ENCODE assay signal across 8 cellular contexts in genomic region chr17:75633484-75634375, GRCh38. TPM values are rescaled to one million over a fixed set of nuclear protein-coding genes. Genes with fewer than 3 reads are reported as not detected.
DNase-seq lines count a peak whose midpoint lies in the region; ATAC-seq, FAIRE-seq and TF ChIP-seq lines count a peak whose summit lies in the region.

No MANE protein-coding gene starts in this region.

- H3K4me1 Mint-ChIP-seq in activated CD4-positive, alpha-beta T cell treated with anti-CD3 and anti-CD28 coated beads, Interleukin-2, amount 10 ng/mL, durations not matched to agents 24 days and 14 days, result peaks cover 2% of the 10 kb centered on the region

- H3K27me3 ChIP-seq in ectodermal cell (ENCODE audit: control insufficient read depth, insufficient read depth, low read length, poor library complexity, severe bottlenecking), result no peaks in the 10 kb centered on the region
- no peaks in the 10 kb centered on the region for H3K27me3 ChIP-seq in liver (ENCODE audit: control insufficient read depth in 4 of 4, insufficient read depth in 4 of 4, low read length in 3 of 4)

- no peak for ATAC-seq in GM19324 (IDR thresholded peaks at IDR 0.05; ENCODE audit: low FRiP score, unreplicated experiment)

- peak; percentile 55 for DNase-seq in AG04449 (ENCODE audit: low read depth, low spot score)
- peak; percentile 98 for DNase-seq in H54 (ENCODE audit: insufficient read length, low spot score)
- peak; percentile 95 for DNase-seq in NCI-H345 (lab: John Stamatoyannopoulos, UW)
- DNase-seq in activated CD4-positive, alpha-beta T cell treated with anti-CD3 and anti-CD28 coated beads, Interleukin-2, amount 10 ng/mL, durations not matched to agents 24 days and 14 days, result peak; percentile 87
- peak; percentile 47 for DNase-seq in stimulated activated CD4-positive, alpha-beta T cell treated with anti-CD3 and anti-CD28 coated beads, Interleukin-4, amount 100 ng/mL, for 24 hours

- FAIRE-seq in H54 (lab: Jason Lieb, UNC), result peak; percentile 55

- intact Hi-C loops in activated CD4-positive, alpha-beta T cell treated with anti-CD3 and anti-CD28 coated beads, Interleukin-2, amount 10 ng/mL, durations not matched to agents 24 days and 14 days (cut with micrococcal nuclease), result loop anchor here (1.0 kb wide), 1 partner anchor 117 kb away; no protein-coding TSS in a partner anchor

- 20% methylated on average over 28 of the region's 28 CpGs for WGBS in ectodermal cell, 2 experiments
- WGBS in liver, result 21% methylated on average over 28 of the region's 28 CpGs

- no peaks in the 10 kb centered on the region for H3K9me3 Mint-ChIP-seq in activated CD4-positive, alpha-beta T cell treated with anti-CD3 and anti-CD28 coated beads, Interleukin-2, amount 10 ng/mL, durations not matched to agents 24 days and 14 days

- H3K4me3 Mint-ChIP-seq in activated CD4-positive, alpha-beta T cell treated with anti-CD3 and anti-CD28 coated beads, Interleukin-2, amount 10 ng/mL, durations not matched to agents 24 days and 14 days, result no peak overlapping the region

- CTCF ChIA-PET in AG04449 (lab: Yijun Ruan, JAX), result interaction anchor here (0.6 to 28.7 kb wide), 66 partner anchors 16 to 672 kb away, joined by 3 to 1427 read pairs (median 6); partner anchors contain the start of genes GALK1, ITGB4, RECQL5 and SAP30BP

- H3K4me1 ChIP-seq in ectodermal cell (ENCODE audit: control insufficient read depth, insufficient read depth, low read length) (peaks cover 38% of the 10 kb centered on the region), liver (ENCODE audit: control insufficient read depth in 4 of 4, insufficient read depth in 4 of 4, low read length in 3 of 4) (peaks cover 8 to 25% (median 16%) of the 10 kb centered on the region in 4 donors)

- peak in 1 of 2 donors; percentile 64 for TF ChIP-seq RAD21 in liver (IDR thresholded peaks at IDR 0.05)

- no peak overlapping the region for H3K27ac Mint-ChIP-seq in activated CD4-positive, alpha-beta T cell treated with anti-CD3 and anti-CD28 coated beads, Interleukin-2, amount 10 ng/mL, durations not matched to agents 24 days and 14 days

- POLR2A ChIA-PET in AG04449 (lab: Yijun Ruan, JAX), result interaction anchor here (0.6 to 1.5 kb wide), 6 partner anchors 9 to 146 kb away, joined by 3 to 7 read pairs (median 5); no protein-coding TSS in a partner anchor

- H3K27ac ChIP-seq in ectodermal cell (ENCODE audit: insufficient read depth, low read depth, low read length, poor library complexity, severe bottlenecking) (peak overlapping the region; percentile 79), liver (ENCODE audit: low read depth in 1 of 2, low read length in 2 of 2) (peak overlapping the region; percentile 65 to 66)

- no peak for TF ChIP-seq POLR2A in H54 (IDR thresholded peaks at IDR 0.05; ENCODE audit: low read depth, low read length)

- H3K36me3 Mint-ChIP-seq in activated CD4-positive, alpha-beta T cell treated with anti-CD3 and anti-CD28 coated beads, Interleukin-2, amount 10 ng/mL, durations not matched to agents 24 days and 14 days (ENCODE audit: low read depth), result no peaks in the 10 kb centered on the region

- no peak overlapping the region for H3K9ac ChIP-seq in liver (ENCODE audit: low read depth in 1 of 2, low read length in 2 of 2)

- H3K9me3 ChIP-seq in ectodermal cell (ENCODE audit: control insufficient read depth, low read length) (no peaks in the 10 kb centered on the region), liver (ENCODE audit: control insufficient read depth in 4 of 4, low read length in 3 of 4) (no peaks in the 10 kb centered on the region)

- TF ChIP-seq CTCF in AG04449 (IDR thresholded peaks at IDR 0.05; ENCODE audit: insufficient read depth, low read length, missing control alignments) (peak; percentile 81), liver (IDR thresholded peaks at IDR 0.05; ENCODE audit: low read depth, low read length, missing input control) (peak; percentile 50)

- H3K36me3 ChIP-seq in ectodermal cell (ENCODE audit: control insufficient read depth, insufficient read depth, low read length) (no peaks in the 10 kb centered on the region), liver (ENCODE audit: control insufficient read depth in 4 of 4, insufficient read depth in 3 of 4, low read depth in 1 of 4, low read length in 3 of 4) (peaks cover 0 to 10% (median under 1%) of the 10 kb centered on the region in 4 donors)

- H3K27me3 Mint-ChIP-seq in activated CD4-positive, alpha-beta T cell treated with anti-CD3 and anti-CD28 coated beads, Interleukin-2, amount 10 ng/mL, durations not matched to agents 24 days and 14 days, result no peaks in the 10 kb centered on the region

- H3K4me3 ChIP-seq in AG04449 (ENCODE audit: low read depth, low read length), result no peak overlapping the region
- peak overlapping the region; percentile 16 for H3K4me3 ChIP-seq in ectodermal cell (ENCODE audit: insufficient read depth, low read depth, low read length)
- H3K4me3 ChIP-seq in liver (ENCODE audit: low read depth in 1 of 3, low read length in 3 of 3), result no peak overlapping the region

TF ChIP-seq in liver, 16 proteins besides CTCF, POLR2A, EP300 and RAD21:
- TF ChIP-seq SP1 (IDR thresholded peaks at IDR 0.05) (peak; percentile 41), NR2F2 (IDR thresholded peaks at IDR 0.05) (peak; percentile 31), HNF4G (IDR thresholded peaks at IDR 0.05) (no peak)

RNA-seq across cellular contexts. Expression of gene SMIM5, which starts 0.5 kb away (rescaled TPM):
- total RNA-seq in activated CD4-positive, alpha-beta T cell treated with anti-CD3 and anti-CD28 coated beads, Interleukin-2, amount 10 ng/mL, durations not matched to agents 24 days and 14 days, result 0.14 and 0.38 TPM in 2 replicates
- not detected for polyA plus RNA-seq in ectodermal cell (2013, experiment 1 of 4)
- polyA plus RNA-seq in ectodermal cell (2013, experiment 2 of 4), result not detected
- polyA plus RNA-seq in ectodermal cell (2013, experiment 3 of 4), result not detected
- not detected for polyA plus RNA-seq in ectodermal cell (2013, experiment 4 of 4)
- total RNA-seq in liver, result 10 to 100 TPM in 1 of 2 donors, under 1 TPM in 1; 0.25 to 54.9 TPM
- polyA plus RNA-seq in liver, result under 1 TPM; 0.10 TPM

RNA-seq across cellular contexts. Expression of gene RECQL5, which starts 33.2 kb away (rescaled TPM):
- total RNA-seq in activated CD4-positive, alpha-beta T cell treated with anti-CD3 and anti-CD28 coated beads, Interleukin-2, amount 10 ng/mL, durations not matched to agents 24 days and 14 days, result 34.2 and 34.4 TPM in 2 replicates
- 56.7 TPM for polyA plus RNA-seq in ectodermal cell (2013, experiment 1 of 4)
- 52.6 TPM for polyA plus RNA-seq in ectodermal cell (2013, experiment 2 of 4)
- polyA plus RNA-seq in ectodermal cell (2013, experiment 3 of 4), result 39.8 TPM
- 45.1 TPM for polyA plus RNA-seq in ectodermal cell (2013, experiment 4 of 4)
- 10 to 100 TPM; 12.1 to 15.1 TPM for total RNA-seq in liver
- 10 to 100 TPM in 1 of 2 donors, 1 to 10 TPM in 1; 8.3 to 10.9 TPM for polyA plus RNA-seq in liver

RNA-seq across cellular contexts. Expression of gene SAP30BP, which starts 33.4 kb away (rescaled TPM):
- 109 and 115 TPM in 2 replicates for total RNA-seq in activated CD4-positive, alpha-beta T cell treated with anti-CD3 and anti-CD28 coated beads, Interleukin-2, amount 10 ng/mL, durations not matched to agents 24 days and 14 days
- polyA plus RNA-seq in ectodermal cell (2013, experiment 1 of 4), result 94.4 TPM
- 98.3 TPM for polyA plus RNA-seq in ectodermal cell (2013, experiment 2 of 4)
- polyA plus RNA-seq in ectodermal cell (2013, experiment 3 of 4), result 77.8 TPM
- polyA plus RNA-seq in ectodermal cell (2013, experiment 4 of 4), result 88.4 TPM
- 10 to 100 TPM; 20.9 to 32.5 TPM for total RNA-seq in liver
- polyA plus RNA-seq in liver, result 10 to 100 TPM; 27.9 to 33.4 TPM

RNA-seq across cellular contexts. Expression of gene MYO15B, which starts 46.1 kb away (rescaled TPM):
- total RNA-seq in activated CD4-positive, alpha-beta T cell treated with anti-CD3 and anti-CD28 coated beads, Interleukin-2, amount 10 ng/mL, durations not matched to agents 24 days and 14 days, result 24.3 and 25.4 TPM in 2 replicates
- 13.1 TPM for polyA plus RNA-seq in ectodermal cell (2013, experiment 1 of 4)
- polyA plus RNA-seq in ectodermal cell (2013, experiment 2 of 4), result 21.9 TPM
- polyA plus RNA-seq in ectodermal cell (2013, experiment 3 of 4), result 15.9 TPM
- polyA plus RNA-seq in ectodermal cell (2013, experiment 4 of 4), result 22.8 TPM
- 10 to 100 TPM; 21.2 to 34.4 TPM for total RNA-seq in liver
- 10 to 100 TPM; 13.3 to 14.8 TPM for polyA plus RNA-seq in liver

Comparison
In these comparisons a context has a peak if more than half of its experiments do, and no peak if none do; other contexts are left out.
1. DNase-seq: peak in every context shown above with its lines; median percentile 98 in H54; 95 in NCI-H345; 87 in activated CD4-positive, alpha-beta T cell treated with anti-CD3 and anti-CD28 coated beads, Interleukin-2, amount 10 ng/mL, durations not matched to agents 24 days and 14 days; 55 in AG04449; 47 in stimulated activated CD4-positive, alpha-beta T cell treated with anti-CD3 and anti-CD28 coated beads, Interleukin-4, amount 100 ng/mL, for 24 hours.